In genomic region chr12:113221997-113222729, GRCh38 we compare ENCODE assay signal across 8 cellular contexts. TPM values are rescaled to one million over a fixed set of nuclear protein-coding genes. Genes with fewer than 3 reads are reported as not detected.
DNase-seq lines count a peak whose midpoint lies in the region; ATAC-seq, FAIRE-seq and TF ChIP-seq lines count a peak whose summit lies in the region.

No MANE protein-coding gene starts in this region.

- H3K4me3 ChIP-seq in gastroesophageal sphincter (peak overlapping the region; percentile 78 to 97), small intestine (ENCODE audit: low read depth in 1 of 2, low read length in 2 of 2) (peak overlapping the region; percentile 96 to 97)

- H3K27ac Mint-ChIP-seq in activated CD4-positive, alpha-beta T cell treated with anti-CD3 and anti-CD28 coated beads for 36 hours, result peak overlapping the region; percentile 91
- H3K27ac Mint-ChIP-seq in activated CD4-positive, alpha-beta T cell treated with anti-CD3 and anti-CD28 coated beads, Interleukin-2, amount 10 ng/mL, durations not matched to agents 24 days and 14 days, result peak overlapping the region; percentile 94

- H3K36me3 Mint-ChIP-seq in activated CD4-positive, alpha-beta T cell treated with anti-CD3 and anti-CD28 coated beads for 36 hours (ENCODE audit: low read depth), result peaks cover 5% of the 10 kb centered on the region
- peaks cover 1% of the 10 kb centered on the region for H3K36me3 Mint-ChIP-seq in activated CD4-positive, alpha-beta T cell treated with anti-CD3 and anti-CD28 coated beads, Interleukin-2, amount 10 ng/mL, durations not matched to agents 24 days and 14 days (ENCODE audit: low read depth)

- H3K4me1 ChIP-seq in gastroesophageal sphincter, result peaks cover 5 to 55% (median 14%) of the 10 kb centered on the region in 3 donors
- H3K4me1 ChIP-seq in small intestine (ENCODE audit: control insufficient read depth in 2 of 2, insufficient read depth in 1 of 2, low read depth in 1 of 2, low read length in 1 of 2), result peaks cover 3% of the 10 kb centered on the region in 2 donors

- no peak for DNase-seq in activated CD4-positive, alpha-beta T cell treated with anti-CD3 and anti-CD28 coated beads for 36 hours
- no peak for DNase-seq in activated CD4-positive, alpha-beta T cell treated with anti-CD3 and anti-CD28 coated beads for 1 hour
- peak; percentile 76 for DNase-seq in activated CD4-positive, alpha-beta T cell treated with anti-CD3 and anti-CD28 coated beads, Interleukin-2, amount 10 ng/mL, durations not matched to agents 24 days and 14 days
- DNase-seq in small intestine (peak; percentile 56), DMS153 (lab: John Stamatoyannopoulos, UW) (no peak)

- POLR2A ChIA-PET in activated CD4-positive, alpha-beta T cell treated with anti-CD3 and anti-CD28 coated beads for 36 hours (lab: Charles Lee), result interaction anchor here (0.6 to 1.9 kb wide), 6 partner anchors 8 to 244 kb away, joined by 3 to 8 read pairs (median 5); partner anchors contain the start of gene RITA1

- FAIRE-seq in small intestine (lab: Jason Lieb, UNC), result no peak

- peaks cover 0 to 10% of the 10 kb centered on the region in 2 donors for H3K36me3 ChIP-seq in gastroesophageal sphincter
- peaks cover 0 to 3% of the 10 kb centered on the region in 2 donors for H3K36me3 ChIP-seq in small intestine (ENCODE audit: control insufficient read depth in 2 of 2, insufficient read depth in 2 of 2, low read length in 2 of 2)

- no peak for TF ChIP-seq EP300 in gastroesophageal sphincter (IDR thresholded peaks at IDR 0.05)

- H3K27ac ChIP-seq in gastroesophageal sphincter (peak overlapping the region; percentile 76 to 96 (median 94)), small intestine (ENCODE audit: low read depth in 1 of 2, low read length in 1 of 2) (peak overlapping the region; percentile 95 to 98)

- H3K4me3 Mint-ChIP-seq in activated CD4-positive, alpha-beta T cell treated with anti-CD3 and anti-CD28 coated beads for 36 hours, result peak overlapping the region; percentile 94
- H3K4me3 Mint-ChIP-seq in activated CD4-positive, alpha-beta T cell treated with anti-CD3 and anti-CD28 coated beads, Interleukin-2, amount 10 ng/mL, durations not matched to agents 24 days and 14 days, result peak overlapping the region; percentile 94

- intact Hi-C loops in activated CD4-positive, alpha-beta T cell treated with anti-CD3 and anti-CD28 coated beads for 36 hours (cut with DNase I, micrococcal nuclease), result loop anchor here (1.0 to 5.0 kb wide), 11 partner anchors 8 to 744 kb away; partner anchors contain the start of genes PLBD2 (in 2 of the 2), DDX54 (in 1 of the 2), RASAL1 (in 1 of the 2) and RBM19 (in 1 of the 2)
- intact Hi-C loops in activated CD4-positive, alpha-beta T cell treated with anti-CD3 and anti-CD28 coated beads, Interleukin-2, amount 10 ng/mL, durations not matched to agents 24 days and 14 days (cut with micrococcal nuclease), result loop anchor here (1.0 to 5.0 kb wide), 8 partner anchors 8 to 740 kb away; partner anchors contain the start of genes DDX54, OAS2, PLBD2 and RITA1

- TF ChIP-seq POLR2A in gastroesophageal sphincter (IDR thresholded peaks at IDR 0.05), result no peak

- H3K4me1 Mint-ChIP-seq in activated CD4-positive, alpha-beta T cell treated with anti-CD3 and anti-CD28 coated beads for 36 hours, result peaks cover 31% of the 10 kb centered on the region
- peaks cover 28% of the 10 kb centered on the region for H3K4me1 Mint-ChIP-seq in activated CD4-positive, alpha-beta T cell treated with anti-CD3 and anti-CD28 coated beads, Interleukin-2, amount 10 ng/mL, durations not matched to agents 24 days and 14 days

- no peak for ATAC-seq in activated CD4-positive, alpha-beta T cell treated with anti-CD3 and anti-CD28 coated beads for 36 hours
- ATAC-seq in gastroesophageal sphincter (no peak), HG02623 (IDR thresholded peaks at IDR 0.05; ENCODE audit: unreplicated experiment) (no peak), HG02610 (IDR thresholded peaks at IDR 0.05; ENCODE audit: unreplicated experiment) (no peak)

- no peak for TF ChIP-seq CTCF in gastroesophageal sphincter (IDR thresholded peaks at IDR 0.05)

- H3K9me3 ChIP-seq in gastroesophageal sphincter, result no peaks in the 10 kb centered on the region
- H3K9me3 ChIP-seq in small intestine (ENCODE audit: control insufficient read depth, low read depth), result no peaks in the 10 kb centered on the region

- WGBS in gastroesophageal sphincter (ENCODE audit: low coverage in 1 of 2), 2 donors, result 10 to 13% methylated on average over 6 to 8 of the region's 12 CpGs
- 3 to 12% (median 8%) methylated on average over 12 of the region's 12 CpGs for WGBS in small intestine, 3 donors

- H3K9me3 Mint-ChIP-seq in activated CD4-positive, alpha-beta T cell treated with anti-CD3 and anti-CD28 coated beads for 36 hours (ENCODE audit: low read depth), result no peaks in the 10 kb centered on the region
- H3K9me3 Mint-ChIP-seq in activated CD4-positive, alpha-beta T cell treated with anti-CD3 and anti-CD28 coated beads, Interleukin-2, amount 10 ng/mL, durations not matched to agents 24 days and 14 days, result no peaks in the 10 kb centered on the region

- no peaks in the 10 kb centered on the region for H3K27me3 ChIP-seq in gastroesophageal sphincter
- no peaks in the 10 kb centered on the region for H3K27me3 ChIP-seq in small intestine (ENCODE audit: control insufficient read depth in 2 of 2, insufficient read depth in 2 of 2, low read length in 2 of 2)

- CTCF ChIA-PET in activated CD4-positive, alpha-beta T cell treated with anti-CD3 and anti-CD28 coated beads for 36 hours (lab: Charles Lee), result interaction anchor here (0.6 to 3.0 kb wide), 7 partner anchors 11 to 203 kb away, joined by 3 to 15 read pairs (median 4); no protein-coding TSS in a partner anchor

- no peaks in the 10 kb centered on the region for H3K27me3 Mint-ChIP-seq in activated CD4-positive, alpha-beta T cell treated with anti-CD3 and anti-CD28 coated beads for 36 hours
- H3K27me3 Mint-ChIP-seq in activated CD4-positive, alpha-beta T cell treated with anti-CD3 and anti-CD28 coated beads, Interleukin-2, amount 10 ng/mL, durations not matched to agents 24 days and 14 days, result no peaks in the 10 kb centered on the region

RNA-seq across cellular contexts. Expression of gene TPCN1, which starts 0.9 kb away (rescaled TPM):
- 10 to 100 TPM; 35.5 to 37.0 TPM for total RNA-seq in activated CD4-positive, alpha-beta T cell treated with anti-CD3 and anti-CD28 coated beads for 36 hours
- 31.0 and 33.7 TPM in 2 replicates for total RNA-seq in activated CD4-positive, alpha-beta T cell treated with anti-CD3 and anti-CD28 coated beads, Interleukin-2, amount 10 ng/mL, durations not matched to agents 24 days and 14 days
- 10 to 100 TPM; 24.0 to 47.0 (median 37.3) TPM for total RNA-seq in gastroesophageal sphincter
- 10 to 100 TPM; 12.2 to 40.0 (median 28.7) TPM for polyA plus RNA-seq in small intestine

RNA-seq across cellular contexts. Expression of gene RITA1, which starts 36.6 kb away (rescaled TPM):
- 10 to 100 TPM; 23.4 to 25.7 TPM for total RNA-seq in activated CD4-positive, alpha-beta T cell treated with anti-CD3 and anti-CD28 coated beads for 36 hours
- 25.5 and 25.8 TPM in 2 replicates for total RNA-seq in activated CD4-positive, alpha-beta T cell treated with anti-CD3 and anti-CD28 coated beads, Interleukin-2, amount 10 ng/mL, durations not matched to agents 24 days and 14 days
- total RNA-seq in gastroesophageal sphincter, result 10 to 100 TPM; 12.3 to 22.8 (median 16.6) TPM
- 10 to 100 TPM; 18.8 to 31.5 (median 20.5) TPM for polyA plus RNA-seq in small intestine

RNA-seq across cellular contexts. Expression of gene DDX54, which starts 36.9 kb away (rescaled TPM):
- total RNA-seq in activated CD4-positive, alpha-beta T cell treated with anti-CD3 and anti-CD28 coated beads for 36 hours, result 100 to 1,000 TPM; 118 to 132 TPM
- total RNA-seq in activated CD4-positive, alpha-beta T cell treated with anti-CD3 and anti-CD28 coated beads, Interleukin-2, amount 10 ng/mL, durations not matched to agents 24 days and 14 days, result 122 and 127 TPM in 2 replicates
- total RNA-seq in gastroesophageal sphincter, result 10 to 100 TPM; 38.0 to 60.4 (median 53.3) TPM
- 10 to 100 TPM; 34.9 to 75.6 (median 49.4) TPM for polyA plus RNA-seq in small intestine

Comparison
In these comparisons a context has a peak if more than half of its experiments do, and no peak if none do; other contexts are left out.
1. DNase-seq: peak in activated CD4-positive, alpha-beta T cell treated with anti-CD3 and anti-CD28 coated beads, Interleukin-2, amount 10 ng/mL, durations not matched to agents 24 days and 14 days (single experiment) and small intestine (single experiment); none in activated CD4-positive, alpha-beta T cell treated with anti-CD3 and anti-CD28 coated beads for 36 hours (single experiment), activated CD4-positive, alpha-beta T cell treated with anti-CD3 and anti-CD28 coated beads for 1 hour (single experiment) and DMS153 (single experiment).